29 cellular contexts compared by ENCODE assay signal in genomic region chr4:162282711-162283110, GRCh38.
"Had no signal": no experiment of that assay in that cellular context is flagged by ENCODE, and none has a peak within 500 bp of the region (broad histone marks: within the 10 kb centered on the region; RNA-seq: fewer than 3 reads in every experiment).

No MANE protein-coding gene starts in this region.

- DNase-seq: colonic mucosa; dermis blood vessel endothelial cell; effector memory CD8-positive, alpha-beta T cell; erythroblast; gastrocnemius medialis; head of caudate nucleus; left ventricle myocardium superior; mucosa of descending colon; naive B cell; nucleus accumbens; ovary; posterior cingulate gyrus; psoas muscle; right cardiac atrium; sigmoid colon; stimulated activated CD4-positive, alpha-beta T cell treated with anti-CD3 and anti-CD28 coated beads, Interleukin-15, amount 100 ng/mL, for 24 hours; stimulated activated CD4-positive, alpha-beta T cell treated with anti-CD3 and anti-CD28 coated beads, Interleukin-2, amount 100 ng/mL, for 48 hours; stimulated activated CD8-positive, alpha-beta memory T cell treated with anti-CD3 and anti-CD28 coated beads, Interleukin-4, amount 100 ng/mL, for 48 hours; stimulated activated naive CD4-positive, alpha-beta T cell; stimulated activated naive CD8-positive, alpha-beta T cell treated with anti-CD3 and anti-CD28 coated beads, Interleukin-15, amount 100 ng/mL, for 72 hours; transverse colon; upper lobe of right lung; uterus had no signal

- H3K9ac ChIP-seq: neural progenitor cell had no signal

- H3K27me3 ChIP-seq: colonic mucosa, gastrocnemius medialis, neural progenitor cell, ovary, sigmoid colon, suprapubic skin, transverse colon, upper lobe of right lung, uterus had no signal

- H3K9me3 ChIP-seq: colonic mucosa, gastrocnemius medialis, mucosa of descending colon, ovary, psoas muscle, sigmoid colon, suprapubic skin, transverse colon, upper lobe of right lung, uterus had no signal

- H3K27ac ChIP-seq: colonic mucosa, gastrocnemius medialis, neural progenitor cell, ovary, psoas muscle, sigmoid colon, suprapubic skin, transverse colon, upper lobe of right lung, uterus had no signal

- ATAC-seq: effector memory CD8-positive, alpha-beta T cell; gastrocnemius medialis; left ventricle myocardium superior; mucosa of descending colon; natural killer cell treated with Interleukin-12 subunit alpha and Interleukin-12 subunit beta and Interleukin-15 and Interleukin-18, amount 100 ng/mL, for 72 hours; psoas muscle; right cardiac atrium; stimulated activated naive CD8-positive, alpha-beta T cell treated with anti-CD3 and anti-CD28 coated beads, Interleukin-15, amount 100 ng/mL, for 72 hours; upper lobe of right lung had no signal

- H3K4me1 ChIP-seq: colonic mucosa, gastrocnemius medialis, neural progenitor cell, psoas muscle, sigmoid colon, suprapubic skin, transverse colon, upper lobe of right lung, uterus had no signal

- H3K36me3 ChIP-seq: colonic mucosa, gastrocnemius medialis, neural progenitor cell, ovary, sigmoid colon, suprapubic skin, transverse colon, upper lobe of right lung, uterus had no signal

- H3K4me3 ChIP-seq: colonic mucosa, gastrocnemius medialis, lung, mucosa of descending colon, neural progenitor cell, ovary, psoas muscle, sigmoid colon, suprapubic skin, transverse colon, upper lobe of right lung, uterus had no signal

- FAIRE-seq: endometrium, keratinocyte had no signal

- H2AFZ ChIP-seq: neural progenitor cell had no signal

- H3K4me2 ChIP-seq: neural progenitor cell had no signal
